8 cellular contexts compared by ENCODE assay signal in genomic region chr3:43995078-43995928, GRCh38.
DNase-seq lines count a peak whose midpoint lies in the region; ATAC-seq and TF ChIP-seq lines count a peak whose summit lies in the region.

No MANE protein-coding gene starts in this region.

- H3K9me3 Mint-ChIP-seq in activated T-helper 1 cell treated with anti-CD3 and anti-CD28 coated beads, Interleukin-12 subunit alpha, Interleukin-12 subunit beta, Interleukin-2, Interleukin-4 antibody, amounts not matched to agents 30 ng/mL and 10 ng/mL and 1 ng/mL, durations not matched to agents 14 hours and 24 hours and 36 hours, result peaks cover 8% of the 10 kb centered on the region
- H3K9me3 Mint-ChIP-seq in stimulated activated naive CD8-positive, alpha-beta T cell treated with anti-CD3 and anti-CD28 coated beads, Interleukin-15, amount 100 ng/mL, for 72 hours, result peaks cover 9% of the 10 kb centered on the region in 2 donors

- WGBS in prostate gland, result under 1% methylated on average over 82 of the region's 90 CpGs

- ATAC-seq in stimulated activated naive CD8-positive, alpha-beta T cell treated with anti-CD3 and anti-CD28 coated beads, Interleukin-15, amount 100 ng/mL, for 72 hours, result peak; percentile 68
- ATAC-seq in HG02610 (IDR thresholded peaks at IDR 0.05; ENCODE audit: unreplicated experiment), result no peak

- H3K4me3 ChIP-seq in iPS-18a (ENCODE audit: low read length), result peak overlapping the region; percentile 70
- H3K4me3 ChIP-seq in prostate gland, result no peak overlapping the region

- no peak for TF ChIP-seq POLR2A in prostate gland (IDR thresholded peaks at IDR 0.05)

- peaks cover 80% of the 10 kb centered on the region for H3K27me3 ChIP-seq in iPS-18a (ENCODE audit: control insufficient read depth, insufficient read depth, low read length)
- peaks cover 50% of the 10 kb centered on the region for H3K27me3 ChIP-seq in prostate gland (replicated peaks; ENCODE audit: insufficient read depth)

- no peak overlapping the region for H3K9ac ChIP-seq in iPS-18a (ENCODE audit: low read length)

- TF ChIP-seq CTCF in LNCAP (IDR thresholded peaks at IDR 0.05) (peak; percentile 32; the same call in 1 of the 2 replicates), prostate gland (IDR thresholded peaks at IDR 0.05) (no peak)

- intact Hi-C loops in activated T-helper 1 cell treated with anti-CD3 and anti-CD28 coated beads, Interleukin-12 subunit alpha, Interleukin-12 subunit beta, Interleukin-2, Interleukin-4 antibody, amounts not matched to agents 30 ng/mL and 10 ng/mL and 1 ng/mL, durations not matched to agents 14 hours and 24 hours and 36 hours (cut with micrococcal nuclease), result loop anchor here (2.0 to 10.0 kb wide), 4 partner anchors 63 to 451 kb away; partner anchors contain the start of gene ABHD5
- intact Hi-C loops in prostate gland (cut with DNase I), result no loop called here

- H3K36me3 ChIP-seq in iPS-18a (ENCODE audit: control insufficient read depth, low read depth, low read length), result no peaks in the 10 kb centered on the region
- H3K36me3 ChIP-seq in prostate gland, result no peaks in the 10 kb centered on the region

- no peak overlapping the region for H3K27ac Mint-ChIP-seq in activated T-helper 1 cell treated with anti-CD3 and anti-CD28 coated beads, Interleukin-12 subunit alpha, Interleukin-12 subunit beta, Interleukin-2, Interleukin-4 antibody, amounts not matched to agents 30 ng/mL and 10 ng/mL and 1 ng/mL, durations not matched to agents 14 hours and 24 hours and 36 hours
- H3K27ac Mint-ChIP-seq in stimulated activated naive CD8-positive, alpha-beta T cell treated with anti-CD3 and anti-CD28 coated beads, Interleukin-15, amount 100 ng/mL, for 72 hours, result no peak overlapping the region

- H3K4me1 ChIP-seq in iPS-18a (ENCODE audit: control insufficient read depth, low read depth, low read length) (peaks cover 8% of the 10 kb centered on the region), prostate gland (replicated peaks) (peaks cover 17% of the 10 kb centered on the region)

- peaks cover 5% of the 10 kb centered on the region for H3K36me3 Mint-ChIP-seq in activated T-helper 1 cell treated with anti-CD3 and anti-CD28 coated beads, Interleukin-12 subunit alpha, Interleukin-12 subunit beta, Interleukin-2, Interleukin-4 antibody, amounts not matched to agents 30 ng/mL and 10 ng/mL and 1 ng/mL, durations not matched to agents 14 hours and 24 hours and 36 hours (ENCODE audit: low read depth)

- peaks cover 66% of the 10 kb centered on the region for H3K27me3 Mint-ChIP-seq in activated T-helper 1 cell treated with anti-CD3 and anti-CD28 coated beads, Interleukin-12 subunit alpha, Interleukin-12 subunit beta, Interleukin-2, Interleukin-4 antibody, amounts not matched to agents 30 ng/mL and 10 ng/mL and 1 ng/mL, durations not matched to agents 14 hours and 24 hours and 36 hours (ENCODE audit: insufficient read depth)
- peaks cover 100% of the 10 kb centered on the region for H3K27me3 Mint-ChIP-seq in stimulated activated naive CD8-positive, alpha-beta T cell treated with anti-CD3 and anti-CD28 coated beads, Interleukin-15, amount 100 ng/mL, for 72 hours

- peak overlapping the region; percentile 72 for H3K4me3 Mint-ChIP-seq in activated T-helper 1 cell treated with anti-CD3 and anti-CD28 coated beads, Interleukin-12 subunit alpha, Interleukin-12 subunit beta, Interleukin-2, Interleukin-4 antibody, amounts not matched to agents 30 ng/mL and 10 ng/mL and 1 ng/mL, durations not matched to agents 14 hours and 24 hours and 36 hours
- peak overlapping the region; percentile 89 for H3K4me3 Mint-ChIP-seq in stimulated activated naive CD8-positive, alpha-beta T cell treated with anti-CD3 and anti-CD28 coated beads, Interleukin-15, amount 100 ng/mL, for 72 hours

- H3K9me3 ChIP-seq in iPS-18a (ENCODE audit: control insufficient read depth, low read depth, low read length), result no peaks in the 10 kb centered on the region
- H3K9me3 ChIP-seq in prostate gland, result no peaks in the 10 kb centered on the region

- H3K4me1 Mint-ChIP-seq in activated T-helper 1 cell treated with anti-CD3 and anti-CD28 coated beads, Interleukin-12 subunit alpha, Interleukin-12 subunit beta, Interleukin-2, Interleukin-4 antibody, amounts not matched to agents 30 ng/mL and 10 ng/mL and 1 ng/mL, durations not matched to agents 14 hours and 24 hours and 36 hours (ENCODE audit: low read depth), result peaks cover 35% of the 10 kb centered on the region
- H3K4me1 Mint-ChIP-seq in stimulated activated naive CD8-positive, alpha-beta T cell treated with anti-CD3 and anti-CD28 coated beads, Interleukin-15, amount 100 ng/mL, for 72 hours, result peaks cover 49% of the 10 kb centered on the region

- H3K27ac ChIP-seq in iPS-18a (ENCODE audit: low read length) (no peak overlapping the region), prostate gland (no peak overlapping the region)

- peak; percentile 13 to 29 for DNase-seq in NOMO-1 (lab: John Stamatoyannopoulos, UW; ENCODE audit: unreplicated experiment in 2 of 2)
- DNase-seq in NOMO-1 treated with dmso at 0.1 percent for 144 hours (lab: John Stamatoyannopoulos, UW; ENCODE audit: unreplicated experiment), result no peak
- peak; percentile 5 for DNase-seq in activated T-helper 1 cell treated with anti-CD3 and anti-CD28 coated beads, Interleukin-12 subunit alpha, Interleukin-12 subunit beta, Interleukin-2, Interleukin-4 antibody, amounts not matched to agents 30 ng/mL and 10 ng/mL and 1 ng/mL, durations not matched to agents 14 hours and 24 hours and 36 hours (ENCODE audit: low spot score)
- peak; percentile 24 to 29 for DNase-seq in stimulated activated naive CD8-positive, alpha-beta T cell treated with anti-CD3 and anti-CD28 coated beads, Interleukin-15, amount 100 ng/mL, for 72 hours
- no peak for DNase-seq in prostate gland (ENCODE audit: low spot score)

Comparison
In these comparisons a context has a peak if more than half of its experiments do, and no peak if none do; other contexts are left out.
1. DNase-seq: peak in NOMO-1 (2 of 2), activated T-helper 1 cell treated with anti-CD3 and anti-CD28 coated beads, Interleukin-12 subunit alpha, Interleukin-12 subunit beta, Interleukin-2, Interleukin-4 antibody, amounts not matched to agents 30 ng/mL and 10 ng/mL and 1 ng/mL, durations not matched to agents 14 hours and 24 hours and 36 hours (single experiment) and stimulated activated naive CD8-positive, alpha-beta T cell treated with anti-CD3 and anti-CD28 coated beads, Interleukin-15, amount 100 ng/mL, for 72 hours (2 of 2); none in NOMO-1 treated with dmso at 0.1 percent for 144 hours (single experiment) and prostate gland (single experiment).